38 cellular contexts compared by ENCODE assay signal in genomic region chr16:55873122-55873521, GRCh38. TPM values are rescaled to one million over a fixed set of nuclear protein-coding genes. Genes with fewer than 3 reads are reported as not detected.
"Had no signal": no experiment of that assay in that cellular context is flagged by ENCODE, and none has a peak within 500 bp of the region (broad histone marks: within the 10 kb centered on the region; RNA-seq: fewer than 3 reads in every experiment).

No MANE protein-coding gene starts in this region.

- H3K4me3 ChIP-seq: MG63 had no signal

- H3K36me3 ChIP-seq: MG63 had no signal

- DNase-seq: Karpas-422, Kasumi-1, MG63, MM.1S, MV-4-11, NCI-H1048, NCI-H1092, NCI-H1092 treated with DMSO at 0.1 percent for 48 hours, NCI-H1105, NCI-H1105 treated with DMSO at 0.1 percent for 48 hours, NCI-H1417, NCI-H1436, NCI-H1436 treated with DMSO at 0.1 percent for 48 hours, NCI-H146, NCI-H1694, NCI-H1694 treated with DMSO at 0.1 percent for 48 hours, NCI-H187, NCI-H187 treated with DMSO at 0.1 percent for 48 hours, NCI-H1930, NCI-H2029, NCI-H2029 treated with DMSO at 0.1 percent for 48 hours, NCI-H2081, NCI-H2081 treated with DMSO at 0.1 percent for 48 hours, NCI-H2107, NCI-H2171, NCI-H2171 treated with DMSO at 0.1 percent for 48 hours, NCI-H2227 treated with DMSO at 0.1 percent for 48 hours, NCI-H226, NCI-H345, NCI-H446, NCI-H446 treated with DMSO at 0.1 percent for 48 hours, NCI-H510A, NCI-H510A treated with DMSO at 0.1 percent for 48 hours, NCI-H524 had no signal

- H3K9me3 ChIP-seq: MG63 had no signal

RNA-seq across cellular contexts. Expression of gene CES5A, which starts 2.1 kb away (rescaled TPM):
- total RNA-seq: LHCN-M2, M059J, MCF 10A, NCI-H460 had no signal

RNA-seq across cellular contexts. Expression of gene CES1, which starts 40.2 kb away (rescaled TPM):
- total RNA-seq: LHCN-M2, MCF 10A had no signal
